In the genomic region with DNA sequence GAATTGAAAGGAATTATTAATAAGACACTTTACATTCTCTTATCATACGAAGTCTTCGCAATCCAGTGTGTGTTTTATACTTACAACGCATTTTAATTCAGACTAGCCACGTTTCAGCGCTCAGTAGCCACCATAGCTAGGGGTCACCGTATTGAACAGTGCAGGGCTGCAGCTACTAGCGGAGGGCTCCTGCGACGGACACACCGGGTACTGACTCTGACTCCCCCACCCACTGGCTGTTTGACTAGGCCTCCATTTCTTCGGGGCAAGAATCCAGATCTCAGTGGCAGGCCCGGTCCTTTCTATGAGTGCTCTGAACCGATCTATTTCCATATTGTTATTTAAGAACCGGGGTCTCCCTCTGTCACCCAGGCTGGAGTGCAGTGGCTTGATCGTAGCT, we compare ENCODE assay signal across 21 cellular contexts. TPM values are rescaled to one million over a fixed set of nuclear protein-coding genes. Genes with fewer than 3 reads are reported as not detected.
DNase-seq lines count a peak whose midpoint lies in the region; ATAC-seq, FAIRE-seq and TF ChIP-seq lines count a peak whose summit lies in the region.
"Had no signal": no experiment of that assay in that cellular context is flagged by ENCODE, and none has a peak within 500 bp of the region (broad histone marks: within the 10 kb centered on the region; RNA-seq: fewer than 3 reads in every experiment).

No MANE protein-coding gene starts in this region.

- H3K36me3 Mint-ChIP-seq in activated CD4-positive, alpha-beta memory T cell treated with anti-CD3 and anti-CD28 coated beads for 36 hours, result peaks cover 2% of the 10 kb centered on the region
- peaks cover 3% of the 10 kb centered on the region for H3K36me3 Mint-ChIP-seq in endothelial cell (ENCODE audit: low read depth, unreplicated experiment)

- DNase-seq in HepG2 (ENCODE audit: low spot score) (no peak), right lobe of liver (no peak), endothelial cell (ENCODE audit: low spot score) (no peak), HAP-1 (ENCODE audit: low spot score in 2 of 2) (no peak), activated gamma-delta T cell treated with Interleukin-2 at 50 U/mL for 16 hours (no peak)
- DNase-seq in activated CD4-positive, alpha-beta memory T cell treated with anti-CD3 and anti-CD28 coated beads for 36 hours, result no peak
- DNase-seq: activated CD4-positive, CD25-positive, alpha-beta regulatory T cell treated with anti-CD3 and anti-CD28 coated beads, Interleukin-2, amount 50 U/mL, for 72 hours; activated T-cell treated with anti-CD3 and anti-CD28 coated beads, Interleukin-2, amount 50 U/mL, for 1 hour; cortex of kidney; gastrocnemius medialis; GDM1; NCI-H1694; NCI-H345; small intestine; stimulated activated naive B cell treated with anti-CD40 and anti-IgM and Interleukin-4, amounts not matched to agents 10 μg/mL and 1 μg/mL and 100 μg/mL, for 72 hours had no signal

- peaks cover 0 to 6% of the 10 kb centered on the region in 2 experiments; a peak in 2 of 5 replicates for H3K36me3 ChIP-seq in HepG2 (replicated peaks in 1 of 2; ENCODE audit: control insufficient read depth in 1 of 2, insufficient read depth in 2 of 2, low read length in 2 of 2)
- no peaks in the 10 kb centered on the region for H3K36me3 ChIP-seq in right lobe of liver
- no peaks in the 10 kb centered on the region; the same call in none of the 2 replicates for H3K36me3 ChIP-seq in HAP-1 (replicated peaks)
- H3K36me3 ChIP-seq: gastrocnemius medialis had no signal

- H3K4me1 Mint-ChIP-seq in activated CD4-positive, alpha-beta memory T cell treated with anti-CD3 and anti-CD28 coated beads for 36 hours (ENCODE audit: low read depth), result peaks cover 22% of the 10 kb centered on the region
- H3K4me1 Mint-ChIP-seq in endothelial cell (ENCODE audit: unreplicated experiment), result peaks cover 18% of the 10 kb centered on the region

- in situ Hi-C loops in HepG2 (cut with HindIII; ENCODE audit: extremely low pct_ligation_motif_present, low pct_unique_long_range_greater_than_20kb), result no loop called here
- in situ Hi-C loops in HAP-1 (cut with MboI; ENCODE audit: low sequenced_read_pairs), result no loop called here

- CTCF ChIA-PET in HepG2 (lab: Yijun Ruan, JAX; ENCODE audit: low intra/inter-chr PET ratio, low total read pairs), result no interaction called here
- CTCF ChIA-PET in activated CD4-positive, alpha-beta memory T cell treated with anti-CD3 and anti-CD28 coated beads for 36 hours (lab: Charles Lee), result interaction anchor here (0.9 kb wide), 1 partner anchor 36 kb away, joined by 3 read pairs; no protein-coding TSS in a partner anchor

- H3K4me3 ChIP-seq in HepG2 (replicated peaks in 1 of 3; ENCODE audit: insufficient read depth in 1 of 3, low read depth in 2 of 3, low read length in 3 of 3) (no peak overlapping the region), right lobe of liver (no peak overlapping the region), HAP-1 (no peak overlapping the region)
- H3K4me3 ChIP-seq: gastrocnemius medialis had no signal

- H3K79me2 ChIP-seq in HepG2 (ENCODE audit: insufficient read depth, low read length), result peaks cover 26% of the 10 kb centered on the region

- H3K4me1 ChIP-seq in HepG2 (ENCODE audit: insufficient read depth, low read length) (peaks cover 23% of the 10 kb centered on the region), right lobe of liver (peaks cover 0 to 9% (median 3%) of the 10 kb centered on the region in 4 donors), HAP-1 (0 out of 2 replicates have a peak, but pooled peaks cover 4% of the 10 kb centered on the region)

- H2AFZ ChIP-seq in HepG2 (ENCODE audit: low read length), result no peak overlapping the region

- H3K27me3 ChIP-seq in HepG2 (ENCODE audit: control insufficient read depth in 1 of 2, insufficient read depth in 2 of 2, low read length in 2 of 2), result no peaks in the 10 kb centered on the region; a peak in 1 of 5 replicates
- H3K27me3 ChIP-seq in right lobe of liver, result no peaks in the 10 kb centered on the region
- H3K27me3 ChIP-seq in HAP-1 (ENCODE audit: low read depth), result no peaks in the 10 kb centered on the region
- H3K27me3 ChIP-seq: gastrocnemius medialis had no signal

- H3K9me3 ChIP-seq in HepG2 (ENCODE audit: low read length) (no peaks in the 10 kb centered on the region), right lobe of liver (no peaks in the 10 kb centered on the region), HAP-1 (no peaks in the 10 kb centered on the region)
- H3K9me3 ChIP-seq: gastrocnemius medialis had no signal

- no peak for TF ChIP-seq RAD21 in HepG2 (CRISPR knock-in tag; IDR thresholded peaks at IDR 0.05)

- FAIRE-seq in HepG2 (lab: Jason Lieb, UNC), result no peak
- FAIRE-seq: D721Med, GM12892, HTR-8/SVneo, small intestine had no signal

- TF ChIP-seq POLR2A in HepG2 (IDR thresholded peaks at IDR 0.05; ENCODE audit: insufficient read depth in 1 of 2, low read depth in 2 of 2, low read length in 2 of 2), result no peak
- TF ChIP-seq POLR2A in right lobe of liver (IDR thresholded peaks at IDR 0.05), result no peak

- intact Hi-C loops in HepG2 (cut with micrococcal nuclease; ENCODE audit: unreplicated experiment), result no loop called here
- intact Hi-C loops in right lobe of liver (cut with DNase I), result no loop called here
- intact Hi-C loops in activated CD4-positive, alpha-beta memory T cell treated with anti-CD3 and anti-CD28 coated beads for 36 hours (cut with micrococcal nuclease), result no loop called here

- peak overlapping the region; percentile 31 for H3K4me3 Mint-ChIP-seq in activated CD4-positive, alpha-beta memory T cell treated with anti-CD3 and anti-CD28 coated beads for 36 hours
- peak overlapping the region; percentile 73 for H3K4me3 Mint-ChIP-seq in endothelial cell (ENCODE audit: unreplicated experiment)

- ATAC-seq in HepG2, result no peak
- ATAC-seq in right lobe of liver, result no peak
- no peak for ATAC-seq in HG02642 (IDR thresholded peaks at IDR 0.05; ENCODE audit: poor library complexity, unreplicated experiment)
- ATAC-seq in HG03095 (IDR thresholded peaks at IDR 0.05; ENCODE audit: unreplicated experiment), result no peak
- ATAC-seq: gastrocnemius medialis; left lobe of liver; stimulated activated naive B cell treated with anti-CD40 and anti-IgM and Interleukin-4, amounts not matched to agents 10 μg/mL and 1 μg/mL and 100 μg/mL, for 72 hours had no signal

- no peak for TF ChIP-seq EP300 in HepG2 (IDR thresholded peaks at IDR 0.05; ENCODE audit: low read depth in 2 of 2, low read length in 2 of 2)
- TF ChIP-seq EP300 in HepG2 (CRISPR knock-in tag; IDR thresholded peaks at IDR 0.05; ENCODE audit: borderline replicate concordance), result no peak

- no peak overlapping the region for H3K4me2 ChIP-seq in HepG2 (ENCODE audit: low read depth, low read length)

- no peak overlapping the region for H3K27ac Mint-ChIP-seq in activated CD4-positive, alpha-beta memory T cell treated with anti-CD3 and anti-CD28 coated beads for 36 hours
- no peak overlapping the region for H3K27ac Mint-ChIP-seq in endothelial cell (ENCODE audit: unreplicated experiment)

- POLR2A ChIA-PET in HepG2 (lab: Yijun Ruan, JAX), result no interaction called here
- POLR2A ChIA-PET in activated CD4-positive, alpha-beta memory T cell treated with anti-CD3 and anti-CD28 coated beads for 36 hours (lab: Charles Lee), result interaction anchor here (0.6 to 0.8 kb wide), 2 partner anchors 15 to 95 kb away, joined by 3 to 4 read pairs; no protein-coding TSS in a partner anchor

- H3K27ac ChIP-seq in HepG2 (ENCODE audit: extremely low read length, insufficient read depth, low read length) (no peak overlapping the region), right lobe of liver (no peak overlapping the region)

- no peaks in the 10 kb centered on the region for H4K20me1 ChIP-seq in HepG2 (ENCODE audit: insufficient read depth, low read length)

- no peak overlapping the region for H3K9ac ChIP-seq in HepG2 (ENCODE audit: insufficient read depth, low read depth, low read length)

- WGBS in HepG2 (ENCODE audit: low lambda C conversion rate), result 87% methylated on average over 15 of the region's 15 CpGs
- WGBS in right lobe of liver (ENCODE audit: insufficient coverage, low coverage, low lambda C conversion rate, missing lambda C conversion rate), result 69% methylated on average over 6 of the region's 15 CpGs

- H3K27me3 Mint-ChIP-seq in activated CD4-positive, alpha-beta memory T cell treated with anti-CD3 and anti-CD28 coated beads for 36 hours, result no peaks in the 10 kb centered on the region
- H3K27me3 Mint-ChIP-seq in endothelial cell (ENCODE audit: unreplicated experiment), result peaks cover 7% of the 10 kb centered on the region
- H3K27me3 Mint-ChIP-seq: stimulated activated naive B cell treated with anti-CD40 and anti-IgM and Interleukin-4, amounts not matched to agents 10 μg/mL and 1 μg/mL and 100 μg/mL, for 72 hours had no signal

- no TSS peak for BruUV-seq in HepG2 (replicated peaks; lab: Mats Ljungman, UMichigan)

- H3K9me3 Mint-ChIP-seq in activated CD4-positive, alpha-beta memory T cell treated with anti-CD3 and anti-CD28 coated beads for 36 hours, result no peaks in the 10 kb centered on the region
- no peaks in the 10 kb centered on the region for H3K9me3 Mint-ChIP-seq in endothelial cell (ENCODE audit: unreplicated experiment)
- H3K9me3 Mint-ChIP-seq: stimulated activated naive B cell treated with anti-CD40 and anti-IgM and Interleukin-4, amounts not matched to agents 10 μg/mL and 1 μg/mL and 100 μg/mL, for 72 hours had no signal

- TF ChIP-seq CTCF in HepG2 (CRISPR knock-in tag; IDR thresholded peaks at IDR 0.05) (no peak), right lobe of liver (IDR thresholded peaks at IDR 0.05) (no peak), endothelial cell (IDR thresholded peaks at IDR 0.05; ENCODE audit: unreplicated experiment) (no peak)

RNA-seq across cellular contexts. Expression of a gene that starts 1.5 kb away (rescaled TPM):
- total RNA-seq in HepG2 (2016; rRNA removed; fragmentation: Illumina TruSeq; extraction: Trizol) (124 and 127 TPM in 2 replicates), right lobe of liver (10 to 100 TPM; 24.9 to 44.0 (median 33.0) TPM), endothelial cell (ENCODE audit: unreplicated experiment) (145 TPM)
- total RNA-seq in HepG2 (2016; cell fraction: cytosol; rRNA removed; fragmentation: Illumina TruSeq; extraction: Trizol; ENCODE audit: low read depth), result 231 and 242 TPM in 2 replicates
- 113 and 125 TPM in 2 replicates for total RNA-seq in HepG2 (2016; cell fraction: insoluble cytoplasmic fraction; rRNA removed; fragmentation: Illumina TruSeq; extraction: Trizol)
- total RNA-seq in HepG2 (2016; cell fraction: membrane; rRNA removed; fragmentation: Illumina TruSeq; extraction: Trizol), result 398 and 408 TPM in 2 replicates
- 62.2 and 68.8 TPM in 2 replicates for total RNA-seq in HepG2 (2016; cell fraction: nucleus; rRNA removed; fragmentation: Illumina TruSeq; extraction: Trizol)
- polyA plus RNA-seq in HepG2 (2011; rRNA removed), result 86.4 and 134 TPM in 2 replicates
- polyA plus RNA-seq in HepG2 (2011; cell fraction: cytosol; rRNA removed), result 58.8 and 85.6 TPM in 2 replicates
- polyA plus RNA-seq in HepG2 (2011; cell fraction: nucleus; rRNA removed), result 20.9 and 25.6 TPM in 2 replicates
- polyA plus RNA-seq in HepG2 (2012), result 65.6 and 68.7 TPM in 2 replicates
- 579 and 634 TPM in 2 replicates for polyA plus RNA-seq in HepG2 (2016; cell fraction: cytosol; fragmentation: Illumina TruSeq; extraction: Trizol; ENCODE audit: low read depth)
- 215 and 249 TPM in 2 replicates for polyA plus RNA-seq in HepG2 (2016; cell fraction: insoluble cytoplasmic fraction; fragmentation: Illumina TruSeq; extraction: Trizol; ENCODE audit: low read depth)
- 709 and 711 TPM in 2 replicates for polyA plus RNA-seq in HepG2 (2016; cell fraction: membrane; fragmentation: Illumina TruSeq; extraction: Trizol; ENCODE audit: low read depth)
- polyA plus RNA-seq in HepG2 (2016; cell fraction: nucleus; fragmentation: Illumina TruSeq; extraction: Trizol; ENCODE audit: insufficient read depth, low read depth), result 153 and 155 TPM in 2 replicates
- polyA minus RNA-seq in HepG2 (2011; rRNA and poly(A)+ RNA removed; ENCODE audit: low replicate concordance), result 55.7 and 80.7 TPM in 2 replicates
- polyA minus RNA-seq in HepG2 (2011; cell fraction: cytosol; rRNA and poly(A)+ RNA removed), result 29.3 and 31.7 TPM in 2 replicates
- polyA minus RNA-seq in HepG2 (2011; cell fraction: nucleus; rRNA and poly(A)+ RNA removed), result 17.1 and 23.9 TPM in 2 replicates
- total RNA-seq in activated CD4-positive, alpha-beta memory T cell treated with anti-CD3 and anti-CD28 coated beads for 36 hours, result 10 to 100 TPM; 40.1 to 42.5 TPM

RNA-seq across cellular contexts. Expression of a gene that starts 39.9 kb away (rescaled TPM):
- total RNA-seq in HepG2 (2016; rRNA removed; fragmentation: Illumina TruSeq; extraction: Trizol), result 9.9 and 10.0 TPM in 2 replicates
- total RNA-seq in HepG2 (2016; cell fraction: cytosol; rRNA removed; fragmentation: Illumina TruSeq; extraction: Trizol; ENCODE audit: low read depth), result 4.3 and 4.7 TPM in 2 replicates
- 10.1 and 11.8 TPM in 2 replicates for total RNA-seq in HepG2 (2016; cell fraction: insoluble cytoplasmic fraction; rRNA removed; fragmentation: Illumina TruSeq; extraction: Trizol)
- total RNA-seq in HepG2 (2016; cell fraction: membrane; rRNA removed; fragmentation: Illumina TruSeq; extraction: Trizol), result 7.4 and 8.2 TPM in 2 replicates
- total RNA-seq in HepG2 (2016; cell fraction: nucleus; rRNA removed; fragmentation: Illumina TruSeq; extraction: Trizol), result 5.5 and 10.3 TPM in 2 replicates
- polyA plus RNA-seq in HepG2 (2011; rRNA removed), result 6.6 and 7.1 TPM in 2 replicates
- 8.7 and 9.8 TPM in 2 replicates for polyA plus RNA-seq in HepG2 (2011; cell fraction: cytosol; rRNA removed)
- 5.2 and 6.4 TPM in 2 replicates for polyA plus RNA-seq in HepG2 (2011; cell fraction: nucleus; rRNA removed)
- polyA plus RNA-seq in HepG2 (2012), result 10.0 and 10.2 TPM in 2 replicates
- polyA plus RNA-seq in HepG2 (2016; cell fraction: cytosol; fragmentation: Illumina TruSeq; extraction: Trizol; ENCODE audit: low read depth), result 3.1 and 3.9 TPM in 2 replicates
- 13.9 and 14.4 TPM in 2 replicates for polyA plus RNA-seq in HepG2 (2016; cell fraction: insoluble cytoplasmic fraction; fragmentation: Illumina TruSeq; extraction: Trizol; ENCODE audit: low read depth)
- polyA plus RNA-seq in HepG2 (2016; cell fraction: membrane; fragmentation: Illumina TruSeq; extraction: Trizol; ENCODE audit: low read depth), result 4.7 and 4.9 TPM in 2 replicates
- polyA plus RNA-seq in HepG2 (2016; cell fraction: nucleus; fragmentation: Illumina TruSeq; extraction: Trizol; ENCODE audit: insufficient read depth, low read depth), result 10.7 and 11.4 TPM in 2 replicates
- 16.6 and 38.7 TPM in 2 replicates for polyA minus RNA-seq in HepG2 (2011; rRNA and poly(A)+ RNA removed; ENCODE audit: low replicate concordance)
- 3.7 and 7.1 TPM in 2 replicates for polyA minus RNA-seq in HepG2 (2011; cell fraction: cytosol; rRNA and poly(A)+ RNA removed)
- 17.9 and 18.5 TPM in 2 replicates for polyA minus RNA-seq in HepG2 (2011; cell fraction: nucleus; rRNA and poly(A)+ RNA removed)
- 1 to 10 TPM; 6.5 to 8.6 (median 7.4) TPM for total RNA-seq in right lobe of liver
- 10 to 100 TPM; 28.4 to 28.8 TPM for total RNA-seq in activated CD4-positive, alpha-beta memory T cell treated with anti-CD3 and anti-CD28 coated beads for 36 hours
- 11.6 TPM for total RNA-seq in endothelial cell (ENCODE audit: unreplicated experiment)

RNA-seq across cellular contexts. Expression of a gene that starts 40.2 kb away (rescaled TPM):
- total RNA-seq in HepG2 (2016; rRNA removed; fragmentation: Illumina TruSeq; extraction: Trizol) (63.4 and 105 TPM in 2 replicates), right lobe of liver (10 to 100 TPM; 14.5 to 25.7 (median 19.1) TPM), endothelial cell (ENCODE audit: unreplicated experiment) (30.1 TPM)
- total RNA-seq in HepG2 (2016; cell fraction: cytosol; rRNA removed; fragmentation: Illumina TruSeq; extraction: Trizol; ENCODE audit: low read depth), result 22.5 and 26.3 TPM in 2 replicates
- total RNA-seq in HepG2 (2016; cell fraction: insoluble cytoplasmic fraction; rRNA removed; fragmentation: Illumina TruSeq; extraction: Trizol), result 66.9 and 102 TPM in 2 replicates
- 48.3 and 55.1 TPM in 2 replicates for total RNA-seq in HepG2 (2016; cell fraction: membrane; rRNA removed; fragmentation: Illumina TruSeq; extraction: Trizol)
- total RNA-seq in HepG2 (2016; cell fraction: nucleus; rRNA removed; fragmentation: Illumina TruSeq; extraction: Trizol), result 87.6 and 95.5 TPM in 2 replicates
- polyA plus RNA-seq in HepG2 (2011; rRNA removed), result 12.8 and 20.3 TPM in 2 replicates
- polyA plus RNA-seq in HepG2 (2011; cell fraction: cytosol; rRNA removed), result 4.1 and 6.0 TPM in 2 replicates
- polyA plus RNA-seq in HepG2 (2011; cell fraction: nucleus; rRNA removed), result 15.1 and 19.3 TPM in 2 replicates
- polyA plus RNA-seq in HepG2 (2012), result 10.8 and 17.4 TPM in 2 replicates
- 3.7 and 5.2 TPM in 2 replicates for polyA plus RNA-seq in HepG2 (2016; cell fraction: cytosol; fragmentation: Illumina TruSeq; extraction: Trizol; ENCODE audit: low read depth)
- 42.2 and 54.4 TPM in 2 replicates for polyA plus RNA-seq in HepG2 (2016; cell fraction: insoluble cytoplasmic fraction; fragmentation: Illumina TruSeq; extraction: Trizol; ENCODE audit: low read depth)
- polyA plus RNA-seq in HepG2 (2016; cell fraction: membrane; fragmentation: Illumina TruSeq; extraction: Trizol; ENCODE audit: low read depth), result 9.7 and 16.5 TPM in 2 replicates
- polyA plus RNA-seq in HepG2 (2016; cell fraction: nucleus; fragmentation: Illumina TruSeq; extraction: Trizol; ENCODE audit: insufficient read depth, low read depth), result 50.0 and 51.4 TPM in 2 replicates
- polyA minus RNA-seq in HepG2 (2011; rRNA and poly(A)+ RNA removed; ENCODE audit: low replicate concordance), result 9.0 and 29.0 TPM in 2 replicates
- 28.6 and 33.4 TPM in 2 replicates for polyA minus RNA-seq in HepG2 (2011; cell fraction: cytosol; rRNA and poly(A)+ RNA removed)
- polyA minus RNA-seq in HepG2 (2011; cell fraction: nucleus; rRNA and poly(A)+ RNA removed), result 80.9 and 119 TPM in 2 replicates
- total RNA-seq in activated CD4-positive, alpha-beta memory T cell treated with anti-CD3 and anti-CD28 coated beads for 36 hours, result 10 to 100 TPM; 88.8 to 97.6 TPM
